ENCODE assay signal across 18 cellular contexts in genomic region chr15:48467801-48468200, GRCh38.
A peak's percentile ranks its signal among the peaks of the same experiment; 100 is the strongest.
DNase-seq lines count a peak whose midpoint lies in the region; TF ChIP-seq lines count a peak whose summit lies in the region.
"Had no signal": no experiment of that assay in that cellular context is flagged by ENCODE, and none has a peak within 500 bp of the region (broad histone marks: within the 10 kb centered on the region; RNA-seq: fewer than 3 reads in every experiment).

No MANE protein-coding gene starts in this region.

- CTCF ChIA-PET in Caco-2 (lab: Charles Lee), result no interaction called here

- H3K36me3 Mint-ChIP-seq in HFFc6 (ENCODE audit: low read depth), result peaks cover 96% of the 10 kb centered on the region
- H3K36me3 Mint-ChIP-seq in Caco-2 (ENCODE audit: insufficient read depth, unreplicated experiment), result no peaks in the 10 kb centered on the region
- H3K36me3 Mint-ChIP-seq: CD4-positive, CD25-positive, alpha-beta regulatory T cell had no signal

- TF ChIP-seq CTCF in HFFc6 (IDR thresholded peaks at IDR 0.05) (no peak), choroid plexus epithelial cell (conservative IDR thresholded peaks at IDR 0.05; ENCODE audit: low read depth, low read length) (no peak), MM.1S (IDR thresholded peaks at IDR 0.05; ENCODE audit: low read length) (no peak), Caco-2 (IDR thresholded peaks at IDR 0.05; ENCODE audit: insufficient read depth in 1 of 2, low read depth in 1 of 2, low read length in 1 of 2, severe bottlenecking in 1 of 2, unreplicated experiment in 1 of 2) (no peak)

- H3K9me3 ChIP-seq in MM.1S (replicated peaks; ENCODE audit: insufficient read depth, low read length), result no peaks in the 10 kb centered on the region
- no peaks in the 10 kb centered on the region for H3K9me3 ChIP-seq in Caco-2
- H3K9me3 ChIP-seq: SJCRH30 had no signal

- H3K27me3 Mint-ChIP-seq in HFFc6 (ENCODE audit: insufficient read depth) (peaks cover 42% of the 10 kb centered on the region), Caco-2 (ENCODE audit: insufficient read depth, unreplicated experiment) (peaks cover 2% of the 10 kb centered on the region)

- H3K9me3 Mint-ChIP-seq in HFFc6, result peaks cover 5% of the 10 kb centered on the region; the same call in 1 of the 2 replicates
- no peaks in the 10 kb centered on the region for H3K9me3 Mint-ChIP-seq in Caco-2 (ENCODE audit: unreplicated experiment)
- H3K9me3 Mint-ChIP-seq: CD4-positive, CD25-positive, alpha-beta regulatory T cell had no signal

- no peaks in the 10 kb centered on the region for H4K20me1 ChIP-seq in MM.1S (ENCODE audit: insufficient read depth, low read length)

- no peaks in the 10 kb centered on the region for H3K9me2 ChIP-seq in MM.1S (replicated peaks; ENCODE audit: insufficient read depth, low read length)

- H3K27me3 ChIP-seq in MM.1S (replicated peaks; ENCODE audit: insufficient read depth, low read length) (no peaks in the 10 kb centered on the region), Caco-2 (replicated peaks; ENCODE audit: control insufficient read depth, insufficient read depth, low read length) (no peaks in the 10 kb centered on the region)
- H3K27me3 ChIP-seq: SJCRH30 had no signal

- H3K4me2 ChIP-seq in MM.1S (ENCODE audit: low read depth, low read length), result no peak overlapping the region
- H3K4me2 ChIP-seq: PC-9 had no signal

- no peaks in the 10 kb centered on the region for H3K36me3 ChIP-seq in MM.1S (replicated peaks; ENCODE audit: insufficient read depth, low read length)
- H3K36me3 ChIP-seq in Caco-2 (ENCODE audit: control insufficient read depth, insufficient read depth, low read length), result no peaks in the 10 kb centered on the region

- no peaks in the 10 kb centered on the region for H3F3A ChIP-seq in MM.1S (ENCODE audit: insufficient read depth, low read length)

- H3K27ac Mint-ChIP-seq in HFFc6 (peak overlapping the region; percentile 62), Caco-2 (ENCODE audit: unreplicated experiment) (no peak overlapping the region)
- H3K27ac Mint-ChIP-seq: T-helper 17 cell had no signal

- no peaks in the 10 kb centered on the region for H3K4me1 ChIP-seq in MM.1S (ENCODE audit: low read length)
- H3K4me1 ChIP-seq in Caco-2, result no peaks in the 10 kb centered on the region

- H3K79me2 ChIP-seq in MM.1S (ENCODE audit: low read length), result no peaks in the 10 kb centered on the region

- no TSS peak for BruUV-seq in Caco-2 (replicated peaks; lab: Mats Ljungman, UMichigan)

- intact Hi-C loops in Caco-2 (cut with micrococcal nuclease; ENCODE audit: unreplicated experiment), result no loop called here

- H3K4me3 ChIP-seq in choroid plexus epithelial cell (ENCODE audit: low read depth, low read length), result no peak overlapping the region
- no peak overlapping the region for H3K4me3 ChIP-seq in MM.1S (ENCODE audit: low read length)
- H3K4me3 ChIP-seq in Caco-2 (ENCODE audit: low read depth, low read length), result no peak overlapping the region
- H3K4me3 ChIP-seq: PC-9, SJCRH30 had no signal

- DNase-seq in COR-L47 (lab: John Stamatoyannopoulos, UW), result peak; percentile 7
- no peak for DNase-seq in HFFc6
- DNase-seq in NCI-H526 (lab: John Stamatoyannopoulos, UW), result peak; percentile 0 to 28
- peak; percentile 41 for DNase-seq in choroid plexus epithelial cell (ENCODE audit: low read depth)
- DNase-seq in NOMO-1 (lab: John Stamatoyannopoulos, UW; ENCODE audit: unreplicated experiment in 2 of 2), result no peak
- DNase-seq in MM.1S, result no peak
- DNase-seq in central memory CD4-positive, alpha-beta T cell, result no peak
- DNase-seq in Caco-2, result no peak
- DNase-seq: CD4-positive, CD25-positive, alpha-beta regulatory T cell; DMS53; Karpas-422; NCI-H1694 treated with DMSO at 0.1 percent for 48 hours; NCI-H2081 treated with DMSO at 0.1 percent for 48 hours; NCI-H748 treated with DMSO at 0.1 percent for 48 hours; NK-92 treated with Interleukin-12 subunit alpha and Interleukin-12 subunit beta, amount 100 ng/mL, for 24 hours; PC-9; SJCRH30; T-helper 17 cell had no signal

- POLR2A ChIA-PET in Caco-2 (lab: Charles Lee), result no interaction called here

- H3K4me1 Mint-ChIP-seq in HFFc6 (ENCODE audit: low read depth) (peaks cover 85% of the 10 kb centered on the region), Caco-2 (ENCODE audit: low read depth, unreplicated experiment) (no peaks in the 10 kb centered on the region)
- H3K4me1 Mint-ChIP-seq: CD4-positive, CD25-positive, alpha-beta regulatory T cell; T-helper 17 cell had no signal

- no peak overlapping the region for H3K27ac ChIP-seq in MM.1S (ENCODE audit: low read length)
- H3K27ac ChIP-seq: PC-9, SJCRH30 had no signal

- H3K4me3 Mint-ChIP-seq in HFFc6, result peak overlapping the region; percentile 24; the same call in 1 of the 2 replicates
- H3K4me3 Mint-ChIP-seq in Caco-2 (ENCODE audit: unreplicated experiment), result no peak overlapping the region
- H3K4me3 Mint-ChIP-seq: CD4-positive, CD25-positive, alpha-beta regulatory T cell; T-helper 17 cell had no signal

- H3K9ac ChIP-seq in MM.1S (ENCODE audit: low read length), result no peak overlapping the region

- no peak overlapping the region for H2AFZ ChIP-seq in MM.1S (ENCODE audit: low read length)
- H2AFZ ChIP-seq: PC-9 had no signal

Comparison
In these comparisons a context has a peak if more than half of its experiments do, and no peak if none do; other contexts are left out.
1. DNase-seq: peak in COR-L47 (single experiment), NCI-H526 (2 of 2) and choroid plexus epithelial cell (single experiment); none in HFFc6 (single experiment), NOMO-1 (0 of 2), MM.1S (single experiment), central memory CD4-positive, alpha-beta T cell (single experiment) and Caco-2 (0 of 2).